In the genomic region with DNA sequence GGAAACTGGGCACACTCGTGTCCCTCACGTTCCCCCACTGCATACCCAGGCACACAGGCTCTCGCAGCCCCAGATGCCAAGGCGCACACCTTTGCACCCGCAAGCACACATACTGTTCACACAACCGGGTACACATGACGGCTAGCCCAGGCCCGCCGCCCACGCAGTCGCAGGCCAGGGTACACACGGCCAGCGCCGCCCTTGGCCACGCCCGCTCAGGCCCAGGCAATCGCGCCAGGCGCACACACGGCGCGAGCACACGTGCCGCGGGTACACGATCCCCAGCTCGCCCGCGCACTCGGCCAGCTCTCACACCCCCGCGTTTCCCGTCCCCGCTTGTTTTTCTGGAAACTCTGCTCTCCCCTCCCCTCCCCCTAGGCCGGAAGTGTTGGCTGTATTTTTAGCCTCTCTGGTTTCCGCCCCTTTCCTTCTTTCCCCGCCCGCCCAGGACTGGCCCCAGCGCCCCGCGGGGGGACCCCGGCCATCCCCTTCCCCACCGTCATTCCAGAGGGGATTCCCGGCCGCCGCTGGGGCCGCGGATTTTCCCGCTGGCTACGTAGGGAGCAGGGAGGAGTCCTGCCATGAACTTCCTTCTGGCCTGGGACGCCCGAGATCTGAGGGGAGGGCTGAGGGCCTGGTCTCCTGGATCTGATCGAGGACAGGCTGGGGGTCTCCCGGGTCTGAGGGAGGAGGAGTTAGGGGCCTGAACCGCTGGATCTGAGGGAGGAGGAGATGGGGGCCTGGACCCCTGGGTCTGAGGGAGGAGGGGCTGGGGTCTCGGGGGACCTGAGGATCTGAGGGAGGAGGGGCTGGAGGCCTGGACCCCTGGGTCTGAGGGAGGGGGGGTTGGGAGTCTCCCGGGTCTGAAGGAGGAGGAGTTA, we compare ENCODE assay signal across 1 cellular context.
A peak's percentile ranks its signal among the peaks of the same experiment; 100 is the strongest.
TF ChIP-seq lines count a peak whose summit lies in the region.

No MANE protein-coding gene starts in this region.

TF ChIP-seq in K562, 482 proteins besides CTCF, POLR2A, EP300 and RAD21 (continued from another document and continues in another):
- TF ChIP-seq, protein P1, sequence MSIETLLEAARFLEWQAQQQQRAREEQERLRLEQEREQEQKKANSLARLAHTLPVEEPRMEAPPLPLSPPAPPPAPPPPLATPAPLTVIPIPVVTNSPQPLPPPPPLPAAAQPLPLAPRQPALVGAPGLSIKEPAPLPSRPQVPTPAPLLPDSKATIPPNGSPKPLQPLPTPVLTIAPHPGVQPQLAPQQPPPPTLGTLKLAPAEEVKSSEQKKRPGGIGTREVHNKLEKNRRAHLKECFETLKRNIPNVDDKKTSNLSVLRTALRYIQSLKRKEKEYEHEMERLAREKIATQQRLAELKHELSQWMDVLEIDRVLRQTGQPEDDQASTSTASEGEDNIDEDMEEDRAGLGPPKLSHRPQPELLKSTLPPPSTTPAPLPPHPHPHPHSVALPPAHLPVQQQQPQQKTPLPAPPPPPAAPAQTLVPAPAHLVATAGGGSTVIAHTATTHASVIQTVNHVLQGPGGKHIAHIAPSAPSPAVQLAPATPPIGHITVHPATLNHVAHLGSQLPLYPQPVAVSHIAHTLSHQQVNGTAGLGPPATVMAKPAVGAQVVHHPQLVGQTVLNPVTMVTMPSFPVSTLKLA (conservative IDR thresholded peaks at IDR 0.05): peak; percentile 83 to 94; a peak in 3 of 4 replicates
- TF ChIP-seq POLR2H (tag; IDR thresholded peaks at IDR 0.05; ENCODE audit: low read depth) (no peak), TCFL5 (CRISPR knock-in tag; conservative IDR thresholded peaks at IDR 0.05) (no peak), KLF1 (tag; IDR thresholded peaks at IDR 0.05) (0 out of 2 replicates have a peak, but pooled peaks have one; percentile 49), BDP1 (IDR thresholded peaks at IDR 0.05; ENCODE audit: insufficient read depth, insufficient read length) (no peak), MEIS2 (IDR thresholded peaks at IDR 0.05; ENCODE audit: partially characterized antibody) (peak; percentile 27), RBM14 (IDR thresholded peaks at IDR 0.05; ENCODE audit: borderline replicate concordance, insufficient read depth, low read depth, low read length) (peak; percentile 74; the same call in 1 of the 2 replicates), ATF7 (IDR thresholded peaks at IDR 0.05) (peak; percentile 67; the same call in 1 of the 2 replicates), FOXA1 (IDR thresholded peaks at IDR 0.05; ENCODE audit: borderline replicate concordance) (no peak), ARID1B (IDR thresholded peaks at IDR 0.05) (peak; percentile 67), NCOA4 (IDR thresholded peaks at IDR 0.05; ENCODE audit: partially characterized antibody) (no peak), MCM3 (IDR thresholded peaks at IDR 0.05) (no peak), NCOA6 (IDR thresholded peaks at IDR 0.05) (no peak; the same call in 1 of the 2 replicates), ZNF77 (CRISPR knock-in tag; IDR thresholded peaks at IDR 0.05) (no peak), ZKSCAN1 (IDR thresholded peaks at IDR 0.05; ENCODE audit: low read depth, low read length) (no peak), POLR2AphosphoS2 (IDR thresholded peaks at IDR 0.05; ENCODE audit: low read length) (no peak), HDAC2 (IDR thresholded peaks at IDR 0.05) (no peak; the same call in 1 of the 2 replicates), POU5F1 (IDR thresholded peaks at IDR 0.05; ENCODE audit: borderline replicate concordance, low read depth, low read length, partially characterized antibody) (no peak), TOE1 (IDR thresholded peaks at IDR 0.05; ENCODE audit: borderline replicate concordance) (peak; percentile 58; the same call in 1 of the 2 replicates), TOE1 (CRISPR knock-in tag; IDR thresholded peaks at IDR 0.05; ENCODE audit: borderline replicate concordance, low read depth) (no peak), CAMTA2 (CRISPR knock-in tag; conservative IDR thresholded peaks at IDR 0.05) (no peak), CTBP1 (IDR thresholded peaks at IDR 0.05; ENCODE audit: borderline replicate concordance) (peak; percentile 86), ETV6 (IDR thresholded peaks at IDR 0.05; ENCODE audit: borderline replicate concordance in 1 of 2, low read depth in 2 of 2, low read length in 1 of 2) (peak; percentile 86 to 92; a peak in 3 of 4 replicates), ETV6 (CRISPR knock-in tag; IDR thresholded peaks at IDR 0.05; ENCODE audit: borderline replicate concordance) (no peak), MAZ (CRISPR knock-in tag; conservative IDR thresholded peaks at IDR 0.05 in 1 of 2, IDR thresholded peaks at IDR 0.05 in 1 of 2) (peak; percentile 63 to 84; a peak in 2 of 4 replicates)
- TF ChIP-seq, protein P2, sequence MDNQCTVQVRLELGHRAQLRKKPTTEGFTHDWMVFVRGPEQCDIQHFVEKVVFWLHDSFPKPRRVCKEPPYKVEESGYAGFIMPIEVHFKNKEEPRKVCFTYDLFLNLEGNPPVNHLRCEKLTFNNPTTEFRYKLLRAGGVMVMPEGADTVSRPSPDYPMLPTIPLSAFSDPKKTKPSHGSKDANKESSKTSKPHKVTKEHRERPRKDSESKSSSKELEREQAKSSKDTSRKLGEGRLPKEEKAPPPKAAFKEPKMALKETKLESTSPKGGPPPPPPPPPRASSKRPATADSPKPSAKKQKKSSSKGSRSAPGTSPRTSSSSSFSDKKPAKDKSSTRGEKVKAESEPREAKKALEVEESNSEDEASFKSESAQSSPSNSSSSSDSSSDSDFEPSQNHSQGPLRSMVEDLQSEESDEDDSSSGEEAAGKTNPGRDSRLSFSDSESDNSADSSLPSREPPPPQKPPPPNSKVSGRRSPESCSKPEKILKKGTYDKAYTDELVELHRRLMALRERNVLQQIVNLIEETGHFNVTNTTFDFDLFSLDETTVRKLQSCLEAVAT (IDR thresholded peaks at IDR 0.05): peak in 1 of 2 experiments; percentile 77; a peak in 2 of 4 replicates
- TF ChIP-seq, protein P3, sequence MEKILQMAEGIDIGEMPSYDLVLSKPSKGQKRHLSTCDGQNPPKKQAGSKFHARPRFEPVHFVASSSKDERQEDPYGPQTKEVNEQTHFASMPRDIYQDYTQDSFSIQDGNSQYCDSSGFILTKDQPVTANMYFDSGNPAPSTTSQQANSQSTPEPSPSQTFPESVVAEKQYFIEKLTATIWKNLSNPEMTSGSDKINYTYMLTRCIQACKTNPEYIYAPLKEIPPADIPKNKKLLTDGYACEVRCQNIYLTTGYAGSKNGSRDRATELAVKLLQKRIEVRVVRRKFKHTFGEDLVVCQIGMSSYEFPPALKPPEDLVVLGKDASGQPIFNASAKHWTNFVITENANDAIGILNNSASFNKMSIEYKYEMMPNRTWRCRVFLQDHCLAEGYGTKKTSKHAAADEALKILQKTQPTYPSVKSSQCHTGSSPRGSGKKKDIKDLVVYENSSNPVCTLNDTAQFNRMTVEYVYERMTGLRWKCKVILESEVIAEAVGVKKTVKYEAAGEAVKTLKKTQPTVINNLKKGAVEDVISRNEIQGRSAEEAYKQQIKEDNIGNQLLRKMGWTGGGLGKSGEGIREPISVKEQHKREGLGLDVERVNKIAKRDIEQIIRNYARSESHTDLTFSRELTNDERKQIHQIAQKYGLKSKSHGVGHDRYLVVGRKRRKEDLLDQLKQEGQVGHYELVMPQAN (IDR thresholded peaks at IDR 0.05; ENCODE audit: borderline replicate concordance): no peak
- TF ChIP-seq, protein P4, sequence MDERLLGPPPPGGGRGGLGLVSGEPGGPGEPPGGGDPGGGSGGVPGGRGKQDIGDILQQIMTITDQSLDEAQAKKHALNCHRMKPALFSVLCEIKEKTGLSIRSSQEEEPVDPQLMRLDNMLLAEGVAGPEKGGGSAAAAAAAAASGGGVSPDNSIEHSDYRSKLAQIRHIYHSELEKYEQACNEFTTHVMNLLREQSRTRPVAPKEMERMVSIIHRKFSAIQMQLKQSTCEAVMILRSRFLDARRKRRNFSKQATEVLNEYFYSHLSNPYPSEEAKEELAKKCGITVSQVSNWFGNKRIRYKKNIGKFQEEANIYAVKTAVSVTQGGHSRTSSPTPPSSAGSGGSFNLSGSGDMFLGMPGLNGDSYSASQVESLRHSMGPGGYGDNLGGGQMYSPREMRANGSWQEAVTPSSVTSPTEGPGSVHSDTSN (CRISPR knock-in tag; IDR thresholded peaks at IDR 0.05; ENCODE audit: low read depth): no peak
- TF ChIP-seq, protein P4 (tag; conservative IDR thresholded peaks at IDR 0.05; ENCODE audit: low read depth): no peak
- TF ChIP-seq, protein P5, sequence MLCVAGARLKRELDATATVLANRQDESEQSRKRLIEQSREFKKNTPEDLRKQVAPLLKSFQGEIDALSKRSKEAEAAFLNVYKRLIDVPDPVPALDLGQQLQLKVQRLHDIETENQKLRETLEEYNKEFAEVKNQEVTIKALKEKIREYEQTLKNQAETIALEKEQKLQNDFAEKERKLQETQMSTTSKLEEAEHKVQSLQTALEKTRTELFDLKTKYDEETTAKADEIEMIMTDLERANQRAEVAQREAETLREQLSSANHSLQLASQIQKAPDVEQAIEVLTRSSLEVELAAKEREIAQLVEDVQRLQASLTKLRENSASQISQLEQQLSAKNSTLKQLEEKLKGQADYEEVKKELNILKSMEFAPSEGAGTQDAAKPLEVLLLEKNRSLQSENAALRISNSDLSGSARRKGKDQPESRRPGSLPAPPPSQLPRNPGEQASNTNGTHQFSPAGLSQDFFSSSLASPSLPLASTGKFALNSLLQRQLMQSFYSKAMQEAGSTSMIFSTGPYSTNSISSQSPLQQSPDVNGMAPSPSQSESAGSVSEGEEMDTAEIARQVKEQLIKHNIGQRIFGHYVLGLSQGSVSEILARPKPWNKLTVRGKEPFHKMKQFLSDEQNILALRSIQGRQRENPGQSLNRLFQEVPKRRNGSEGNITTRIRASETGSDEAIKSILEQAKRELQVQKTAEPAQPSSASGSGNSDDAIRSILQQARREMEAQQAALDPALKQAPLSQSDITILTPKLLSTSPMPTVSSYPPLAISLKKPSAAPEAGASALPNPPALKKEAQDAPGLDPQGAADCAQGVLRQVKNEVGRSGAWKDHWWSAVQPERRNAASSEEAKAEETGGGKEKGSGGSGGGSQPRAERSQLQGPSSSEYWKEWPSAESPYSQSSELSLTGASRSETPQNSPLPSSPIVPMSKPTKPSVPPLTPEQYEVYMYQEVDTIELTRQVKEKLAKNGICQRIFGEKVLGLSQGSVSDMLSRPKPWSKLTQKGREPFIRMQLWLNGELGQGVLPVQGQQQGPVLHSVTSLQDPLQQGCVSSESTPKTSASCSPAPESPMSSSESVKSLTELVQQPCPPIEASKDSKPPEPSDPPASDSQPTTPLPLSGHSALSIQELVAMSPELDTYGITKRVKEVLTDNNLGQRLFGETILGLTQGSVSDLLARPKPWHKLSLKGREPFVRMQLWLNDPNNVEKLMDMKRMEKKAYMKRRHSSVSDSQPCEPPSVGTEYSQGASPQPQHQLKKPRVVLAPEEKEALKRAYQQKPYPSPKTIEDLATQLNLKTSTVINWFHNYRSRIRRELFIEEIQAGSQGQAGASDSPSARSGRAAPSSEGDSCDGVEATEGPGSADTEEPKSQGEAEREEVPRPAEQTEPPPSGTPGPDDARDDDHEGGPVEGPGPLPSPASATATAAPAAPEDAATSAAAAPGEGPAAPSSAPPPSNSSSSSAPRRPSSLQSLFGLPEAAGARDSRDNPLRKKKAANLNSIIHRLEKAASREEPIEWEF (CRISPR knock-in tag; IDR thresholded peaks at IDR 0.05): no peak
- TF ChIP-seq, protein P6, sequence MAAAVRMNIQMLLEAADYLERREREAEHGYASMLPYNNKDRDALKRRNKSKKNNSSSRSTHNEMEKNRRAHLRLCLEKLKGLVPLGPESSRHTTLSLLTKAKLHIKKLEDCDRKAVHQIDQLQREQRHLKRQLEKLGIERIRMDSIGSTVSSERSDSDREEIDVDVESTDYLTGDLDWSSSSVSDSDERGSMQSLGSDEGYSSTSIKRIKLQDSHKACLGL (CRISPR knock-in tag; IDR thresholded peaks at IDR 0.05; ENCODE audit: borderline replicate concordance, poor library complexity, severe bottlenecking): no peak
- TF ChIP-seq, protein P7, sequence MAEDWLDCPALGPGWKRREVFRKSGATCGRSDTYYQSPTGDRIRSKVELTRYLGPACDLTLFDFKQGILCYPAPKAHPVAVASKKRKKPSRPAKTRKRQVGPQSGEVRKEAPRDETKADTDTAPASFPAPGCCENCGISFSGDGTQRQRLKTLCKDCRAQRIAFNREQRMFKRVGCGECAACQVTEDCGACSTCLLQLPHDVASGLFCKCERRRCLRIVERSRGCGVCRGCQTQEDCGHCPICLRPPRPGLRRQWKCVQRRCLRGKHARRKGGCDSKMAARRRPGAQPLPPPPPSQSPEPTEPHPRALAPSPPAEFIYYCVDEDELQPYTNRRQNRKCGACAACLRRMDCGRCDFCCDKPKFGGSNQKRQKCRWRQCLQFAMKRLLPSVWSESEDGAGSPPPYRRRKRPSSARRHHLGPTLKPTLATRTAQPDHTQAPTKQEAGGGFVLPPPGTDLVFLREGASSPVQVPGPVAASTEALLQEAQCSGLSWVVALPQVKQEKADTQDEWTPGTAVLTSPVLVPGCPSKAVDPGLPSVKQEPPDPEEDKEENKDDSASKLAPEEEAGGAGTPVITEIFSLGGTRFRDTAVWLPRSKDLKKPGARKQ (CRISPR knock-in tag; IDR thresholded peaks at IDR 0.05): no peak
- TF ChIP-seq, protein P8, sequence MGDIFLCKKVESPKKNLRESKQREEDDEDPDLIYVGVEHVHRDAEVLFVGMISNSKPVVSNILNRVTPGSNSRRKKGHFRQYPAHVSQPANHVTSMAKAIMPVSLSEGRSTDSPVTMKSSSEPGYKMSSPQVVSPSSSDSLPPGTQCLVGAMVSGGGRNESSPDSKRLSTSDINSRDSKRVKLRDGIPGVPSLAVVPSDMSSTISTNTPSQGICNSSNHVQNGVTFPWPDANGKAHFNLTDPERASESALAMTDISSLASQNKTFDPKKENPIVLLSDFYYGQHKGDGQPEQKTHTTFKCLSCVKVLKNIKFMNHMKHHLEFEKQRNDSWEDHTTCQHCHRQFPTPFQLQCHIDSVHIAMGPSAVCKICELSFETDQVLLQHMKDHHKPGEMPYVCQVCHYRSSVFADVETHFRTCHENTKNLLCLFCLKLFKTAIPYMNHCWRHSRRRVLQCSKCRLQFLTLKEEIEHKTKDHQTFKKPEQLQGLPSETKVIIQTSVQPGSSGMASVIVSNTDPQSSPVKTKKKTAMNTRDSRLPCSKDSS (IDR thresholded peaks at IDR 0.05; ENCODE audit: low read depth, partially characterized antibody): no peak
